In the genomic region with DNA sequence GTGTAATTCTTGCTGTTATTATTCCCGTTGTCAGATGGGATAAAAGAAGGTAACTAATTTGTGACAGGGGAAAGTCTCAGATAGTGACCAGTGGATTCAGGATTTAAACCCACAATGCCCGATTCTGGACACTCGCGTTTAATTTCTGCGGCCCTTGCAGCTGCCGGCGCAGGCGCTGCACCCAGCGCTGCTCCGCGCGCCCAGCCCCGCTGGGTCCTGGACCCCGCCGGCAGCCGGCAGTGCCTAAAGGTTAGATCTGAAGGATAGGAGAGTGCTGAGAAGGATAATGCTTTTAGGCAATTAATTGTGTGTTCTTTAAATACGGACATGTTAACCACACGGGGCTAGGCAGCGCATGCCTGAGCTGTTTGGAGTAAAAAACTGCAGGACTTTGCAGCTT, we compare ENCODE assay signal across 19 cellular contexts.
"Had no signal": no experiment of that assay in that cellular context is flagged by ENCODE, and none has a peak within 500 bp of the region (broad histone marks: within the 10 kb centered on the region; RNA-seq: fewer than 3 reads in every experiment).

No MANE protein-coding gene starts in this region.

- H3K27ac ChIP-seq: brain microvascular endothelial cell, neural progenitor cell, right atrium auricular region, spleen, thoracic aorta had no signal

- ATAC-seq: activated T-helper 17 cell treated with anti-CD3 and anti-CD28 coated beads, Interleukin-2, amount 50 U/mL, for 72 hours; left lobe of liver; naive thymus-derived CD4-positive, alpha-beta T cell; WTC11 had no signal

- H3K4me1 ChIP-seq: right atrium auricular region, spleen had no signal

- DNase-seq: activated naive CD8-positive, alpha-beta T cell treated with anti-CD3 and anti-CD28 coated beads for 36 hours; activated T-cell treated with anti-CD3 and anti-CD28 coated beads, Interleukin-2, amount 50 U/mL, for 1 hour; amniotic stem cell; brain microvascular endothelial cell; effector CD8-positive, alpha-beta T cell; erythroblast; foreskin fibroblast; kidney; naive thymus-derived CD4-positive, alpha-beta T cell; spleen; stimulated activated CD4-positive, alpha-beta T cell treated with anti-CD3 and anti-CD28 coated beads, Interleukin-4, amount 100 ng/mL, for 1 hour; stimulated activated naive CD4-positive, alpha-beta T cell had no signal

- H3K27me3 ChIP-seq: brain microvascular endothelial cell, neural progenitor cell, right atrium auricular region had no signal

- H3K9ac ChIP-seq: neural progenitor cell had no signal

- H2AFZ ChIP-seq: neural progenitor cell had no signal

- H3K4me3 ChIP-seq: lung, neural progenitor cell, right atrium auricular region, spleen, thoracic aorta had no signal

- H3K9me3 ChIP-seq: right atrium auricular region, thoracic aorta had no signal

- H3K4me2 ChIP-seq: neural progenitor cell had no signal

- H3K36me3 ChIP-seq: brain microvascular endothelial cell, neural progenitor cell, right atrium auricular region, spleen, thoracic aorta had no signal
